1 cellular context compared by ENCODE assay signal in the genomic region with DNA sequence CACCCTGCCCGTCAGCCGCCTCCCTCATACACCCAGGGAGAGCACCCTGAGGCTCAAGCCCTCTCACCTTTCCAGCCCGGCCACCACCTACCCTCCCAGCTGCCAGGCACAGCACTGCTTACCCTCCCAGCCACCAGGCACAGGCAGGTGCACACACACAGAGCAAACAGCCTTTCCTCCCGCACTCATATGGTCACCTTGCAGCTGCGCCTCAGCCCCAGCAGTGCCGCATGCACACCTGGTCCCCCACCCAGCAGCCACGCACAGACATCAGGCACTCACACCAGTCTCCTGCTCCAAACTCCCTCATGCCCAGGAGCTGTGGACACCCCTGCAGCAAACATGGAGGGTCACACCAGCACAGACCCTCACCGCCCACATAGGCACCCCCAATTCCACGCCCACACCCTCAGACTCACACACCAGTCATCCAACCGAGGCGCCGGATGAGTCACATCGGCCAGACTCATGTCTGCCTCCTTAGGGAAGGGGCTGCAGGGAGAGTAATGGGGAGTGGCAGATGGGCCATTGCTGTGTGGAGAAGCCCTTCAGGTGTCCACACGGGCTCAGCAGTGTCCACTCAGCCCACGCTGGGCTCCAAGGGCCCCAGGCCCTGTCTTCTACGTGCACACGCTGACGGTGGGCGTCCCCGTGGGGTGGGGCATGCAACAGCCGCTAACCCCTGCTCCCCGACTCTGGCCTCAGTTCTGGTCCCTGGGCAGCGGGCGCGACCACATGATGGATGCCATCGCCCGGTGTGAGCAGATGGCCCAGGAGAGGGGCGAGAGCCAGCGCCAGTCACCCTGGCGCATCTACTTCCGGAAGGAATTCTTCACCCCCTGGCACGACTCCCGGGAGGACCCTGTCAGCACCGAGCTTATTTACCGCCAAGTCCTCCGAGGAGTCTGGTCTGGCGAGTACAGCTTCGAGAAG.
TF ChIP-seq lines count a peak whose summit lies in the region.

No MANE protein-coding gene starts in this region.

TF ChIP-seq in WTC11, 78 proteins besides CTCF, POLR2A, EP300 and RAD21 (continued from another document):
- TF ChIP-seq, protein P1, sequence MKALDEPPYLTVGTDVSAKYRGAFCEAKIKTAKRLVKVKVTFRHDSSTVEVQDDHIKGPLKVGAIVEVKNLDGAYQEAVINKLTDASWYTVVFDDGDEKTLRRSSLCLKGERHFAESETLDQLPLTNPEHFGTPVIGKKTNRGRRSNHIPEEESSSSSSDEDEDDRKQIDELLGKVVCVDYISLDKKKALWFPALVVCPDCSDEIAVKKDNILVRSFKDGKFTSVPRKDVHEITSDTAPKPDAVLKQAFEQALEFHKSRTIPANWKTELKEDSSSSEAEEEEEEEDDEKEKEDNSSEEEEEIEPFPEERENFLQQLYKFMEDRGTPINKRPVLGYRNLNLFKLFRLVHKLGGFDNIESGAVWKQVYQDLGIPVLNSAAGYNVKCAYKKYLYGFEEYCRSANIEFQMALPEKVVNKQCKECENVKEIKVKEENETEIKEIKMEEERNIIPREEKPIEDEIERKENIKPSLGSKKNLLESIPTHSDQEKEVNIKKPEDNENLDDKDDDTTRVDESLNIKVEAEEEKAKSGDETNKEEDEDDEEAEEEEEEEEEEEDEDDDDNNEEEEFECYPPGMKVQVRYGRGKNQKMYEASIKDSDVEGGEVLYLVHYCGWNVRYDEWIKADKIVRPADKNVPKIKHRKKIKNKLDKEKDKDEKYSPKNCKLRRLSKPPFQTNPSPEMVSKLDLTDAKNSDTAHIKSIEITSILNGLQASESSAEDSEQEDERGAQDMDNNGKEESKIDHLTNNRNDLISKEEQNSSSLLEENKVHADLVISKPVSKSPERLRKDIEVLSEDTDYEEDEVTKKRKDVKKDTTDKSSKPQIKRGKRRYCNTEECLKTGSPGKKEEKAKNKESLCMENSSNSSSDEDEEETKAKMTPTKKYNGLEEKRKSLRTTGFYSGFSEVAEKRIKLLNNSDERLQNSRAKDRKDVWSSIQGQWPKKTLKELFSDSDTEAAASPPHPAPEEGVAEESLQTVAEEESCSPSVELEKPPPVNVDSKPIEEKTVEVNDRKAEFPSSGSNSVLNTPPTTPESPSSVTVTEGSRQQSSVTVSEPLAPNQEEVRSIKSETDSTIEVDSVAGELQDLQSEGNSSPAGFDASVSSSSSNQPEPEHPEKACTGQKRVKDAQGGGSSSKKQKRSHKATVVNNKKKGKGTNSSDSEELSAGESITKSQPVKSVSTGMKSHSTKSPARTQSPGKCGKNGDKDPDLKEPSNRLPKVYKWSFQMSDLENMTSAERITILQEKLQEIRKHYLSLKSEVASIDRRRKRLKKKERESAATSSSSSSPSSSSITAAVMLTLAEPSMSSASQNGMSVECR (CRISPR knock-in tag; IDR thresholded peaks at IDR 0.05; ENCODE audit: borderline replicate concordance) = no peak
- TF ChIP-seq, protein P2, sequence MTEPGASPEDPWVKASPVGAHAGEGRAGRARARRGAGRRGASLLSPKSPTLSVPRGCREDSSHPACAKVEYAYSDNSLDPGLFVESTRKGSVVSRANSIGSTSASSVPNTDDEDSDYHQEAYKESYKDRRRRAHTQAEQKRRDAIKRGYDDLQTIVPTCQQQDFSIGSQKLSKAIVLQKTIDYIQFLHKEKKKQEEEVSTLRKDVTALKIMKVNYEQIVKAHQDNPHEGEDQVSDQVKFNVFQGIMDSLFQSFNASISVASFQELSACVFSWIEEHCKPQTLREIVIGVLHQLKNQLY (CRISPR knock-in tag; IDR thresholded peaks at IDR 0.05) = no peak
- no peak for TF ChIP-seq OVOL2 (CRISPR knock-in tag; IDR thresholded peaks at IDR 0.05; ENCODE audit: borderline replicate concordance)
- TF ChIP-seq, protein P3, sequence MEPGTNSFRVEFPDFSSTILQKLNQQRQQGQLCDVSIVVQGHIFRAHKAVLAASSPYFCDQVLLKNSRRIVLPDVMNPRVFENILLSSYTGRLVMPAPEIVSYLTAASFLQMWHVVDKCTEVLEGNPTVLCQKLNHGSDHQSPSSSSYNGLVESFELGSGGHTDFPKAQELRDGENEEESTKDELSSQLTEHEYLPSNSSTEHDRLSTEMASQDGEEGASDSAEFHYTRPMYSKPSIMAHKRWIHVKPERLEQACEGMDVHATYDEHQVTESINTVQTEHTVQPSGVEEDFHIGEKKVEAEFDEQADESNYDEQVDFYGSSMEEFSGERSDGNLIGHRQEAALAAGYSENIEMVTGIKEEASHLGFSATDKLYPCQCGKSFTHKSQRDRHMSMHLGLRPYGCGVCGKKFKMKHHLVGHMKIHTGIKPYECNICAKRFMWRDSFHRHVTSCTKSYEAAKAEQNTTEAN (CRISPR knock-in tag; IDR thresholded peaks at IDR 0.05) = no peak
- no peak for TF ChIP-seq FOXP1 (CRISPR knock-in tag; IDR thresholded peaks at IDR 0.05; ENCODE audit: borderline replicate concordance)
- TF ChIP-seq TEAD4 (CRISPR knock-in tag; IDR thresholded peaks at IDR 0.05) = no peak
- TF ChIP-seq ZBTB21 (CRISPR knock-in tag; IDR thresholded peaks at IDR 0.05; ENCODE audit: borderline replicate concordance) = no peak
- TF ChIP-seq, protein P4, sequence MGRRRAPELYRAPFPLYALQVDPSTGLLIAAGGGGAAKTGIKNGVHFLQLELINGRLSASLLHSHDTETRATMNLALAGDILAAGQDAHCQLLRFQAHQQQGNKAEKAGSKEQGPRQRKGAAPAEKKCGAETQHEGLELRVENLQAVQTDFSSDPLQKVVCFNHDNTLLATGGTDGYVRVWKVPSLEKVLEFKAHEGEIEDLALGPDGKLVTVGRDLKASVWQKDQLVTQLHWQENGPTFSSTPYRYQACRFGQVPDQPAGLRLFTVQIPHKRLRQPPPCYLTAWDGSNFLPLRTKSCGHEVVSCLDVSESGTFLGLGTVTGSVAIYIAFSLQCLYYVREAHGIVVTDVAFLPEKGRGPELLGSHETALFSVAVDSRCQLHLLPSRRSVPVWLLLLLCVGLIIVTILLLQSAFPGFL (CRISPR knock-in tag; IDR thresholded peaks at IDR 0.05; ENCODE audit: borderline replicate concordance) = no peak
